In genomic region chrX:81377329-81377728, GRCh38 we compare ENCODE assay signal across 9 cellular contexts.
DNase-seq lines count a peak whose midpoint lies in the region; ATAC-seq, FAIRE-seq and TF ChIP-seq lines count a peak whose summit lies in the region.
"Had no signal": no experiment of that assay in that cellular context is flagged by ENCODE, and none has a peak within 500 bp of the region (broad histone marks: within the 10 kb centered on the region; RNA-seq: fewer than 3 reads in every experiment).

No MANE protein-coding gene starts in this region.

- POLR2A ChIA-PET in PC-3 (lab: Charles Lee; ENCODE audit: unreplicated experiment): no interaction called here

- H3F3A ChIP-seq in PC-3 (ENCODE audit: low read length, unreplicated experiment): no peaks in the 10 kb centered on the region

- peak; percentile 33; the same call in 1 of the 2 replicates for ATAC-seq in PC-3
- ATAC-seq in GM21576 (IDR thresholded peaks at IDR 0.05; ENCODE audit: unreplicated experiment): no peak
- ATAC-seq in GM21367 (IDR thresholded peaks at IDR 0.05; ENCODE audit: unreplicated experiment): no peak

- no peaks in the 10 kb centered on the region for H3K9me2 ChIP-seq in PC-3 (replicated peaks; ENCODE audit: low read length)

- H3K36me3 ChIP-seq in PC-3 (ENCODE audit: low read depth, low read length) (no peaks in the 10 kb centered on the region), testis (ENCODE audit: low read depth, missing control alignments) (no peaks in the 10 kb centered on the region)

- peak; percentile 4 for DNase-seq in NCI-H2227 (lab: John Stamatoyannopoulos, UW; ENCODE audit: unreplicated experiment)
- DNase-seq in NCI-H2227 treated with DMSO at 0.1 percent for 48 hours (lab: John Stamatoyannopoulos, UW): no peak
- DNase-seq in PC-3: peak; percentile 63
- DNase-seq in fibroblast of peridontal ligament (ENCODE audit: extremely low read depth): peak; percentile 54
- DNase-seq in testis: no peak
- no peak for DNase-seq in HTR-8/SVneo (ENCODE audit: insufficient read length, low spot score)

- H3K4me3 ChIP-seq in PC-3 (ENCODE audit: low read length): no peak overlapping the region
- H3K4me3 ChIP-seq in testis: no peak overlapping the region
- H3K4me3 ChIP-seq: skin epidermis had no signal

- intact Hi-C loops in PC-3 (cut with micrococcal nuclease): loop anchor here (1.0 to 5.0 kb wide), 3 partner anchors 183 to 500 kb away; no protein-coding TSS in a partner anchor
- intact Hi-C loops in testis (cut with DNase I; ENCODE audit: low total_unique reads): no loop called here

- H3K9me3 ChIP-seq in PC-3 (ENCODE audit: low read length): no peaks in the 10 kb centered on the region
- no peaks in the 10 kb centered on the region for H3K9me3 ChIP-seq in testis

- H3K27ac ChIP-seq in PC-3 (ENCODE audit: low read length) (no peak overlapping the region), testis (no peak overlapping the region)
- H3K27ac ChIP-seq: skin epidermis had no signal

- no peak for FAIRE-seq in HTR-8/SVneo (lab: Jason Lieb, UNC)

- no peaks in the 10 kb centered on the region for H3K27me3 ChIP-seq in PC-3 (ENCODE audit: low read length)
- H3K27me3 ChIP-seq in testis: no peaks in the 10 kb centered on the region

- no peaks in the 10 kb centered on the region for H4K20me1 ChIP-seq in PC-3 (ENCODE audit: low read length)

- no TSS peak for BruUV-seq in PC-3 (replicated peaks; lab: Mats Ljungman, UMichigan)

- H3K79me2 ChIP-seq in PC-3 (ENCODE audit: low read length): no peaks in the 10 kb centered on the region

- H2AFZ ChIP-seq in PC-3 (ENCODE audit: low read length): no peak overlapping the region

- H3K4me2 ChIP-seq in PC-3 (ENCODE audit: low read length): no peak overlapping the region

- no peak overlapping the region for H3K9ac ChIP-seq in PC-3 (ENCODE audit: low read length)

- CTCF ChIA-PET in PC-3 (lab: Charles Lee): interaction anchor here (0.6 to 1.5 kb wide), 2 partner anchors 16 to 203 kb away, joined by 3 to 4 read pairs; no protein-coding TSS in a partner anchor

- H3K4me1 ChIP-seq in PC-3 (ENCODE audit: insufficient read depth, low read length) (no peaks in the 10 kb centered on the region), testis (no peaks in the 10 kb centered on the region)

- TF ChIP-seq CTCF in PC-3 (conservative IDR thresholded peaks at IDR 0.05; ENCODE audit: low read depth, low read length): peak; percentile 71
- peak; percentile 20 to 39 (median 24) for TF ChIP-seq CTCF in testis (IDR thresholded peaks at IDR 0.05)

- WGBS in testis, 2 donors: 57 to 61% methylated on average over 2 of the region's 2 CpGs

- TF ChIP-seq POLR2A in testis (IDR thresholded peaks at IDR 0.05): no peak

Comparison
In these comparisons a context has a peak if more than half of its experiments do, and no peak if none do; other contexts are left out.
1. DNase-seq: peak in NCI-H2227 (single experiment), PC-3 (single experiment) and fibroblast of peridontal ligament (single experiment); none in NCI-H2227 treated with DMSO at 0.1 percent for 48 hours (single experiment), testis (single experiment) and HTR-8/SVneo (single experiment).